Comparison of ENCODE assay signal across 15 cellular contexts in the genomic region with DNA sequence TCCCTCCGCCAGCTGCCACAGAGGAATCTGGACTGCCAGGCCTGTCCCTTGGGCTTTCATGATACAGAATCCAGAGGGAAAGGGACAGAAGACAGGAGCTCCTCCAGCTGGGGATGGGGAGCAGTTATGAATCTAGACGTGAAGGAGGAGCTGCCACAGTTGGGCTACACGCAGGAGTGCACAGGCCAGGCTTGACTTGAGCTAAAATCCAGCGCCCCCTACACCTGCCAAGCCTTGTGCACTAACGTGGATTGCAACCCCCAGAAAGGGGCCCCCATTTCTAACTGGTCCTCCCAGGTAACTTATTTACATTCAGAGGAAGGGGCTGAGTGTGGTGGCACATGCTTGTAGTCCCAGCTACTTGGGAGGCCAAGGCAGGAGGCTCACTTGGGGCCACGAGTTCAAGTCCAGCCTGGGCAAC. TPM values are rescaled to one million over a fixed set of nuclear protein-coding genes. Genes with fewer than 3 reads are reported as not detected.
DNase-seq lines count a peak whose midpoint lies in the region; ATAC-seq and TF ChIP-seq lines count a peak whose summit lies in the region.
"Had no signal": no experiment of that assay in that cellular context is flagged by ENCODE, and none has a peak within 500 bp of the region (broad histone marks: within the 10 kb centered on the region; RNA-seq: fewer than 3 reads in every experiment).

No MANE protein-coding gene starts in this region.

- H3K27ac Mint-ChIP-seq in activated naive CD4-positive, alpha-beta T cell treated with anti-CD3 and anti-CD28 coated beads, Interleukin-2, amount 10 ng/mL, durations not matched to agents 7 days and 5 days = peak overlapping the region; percentile 85
- peak overlapping the region; percentile 3 for H3K27ac Mint-ChIP-seq in central memory CD8-positive, alpha-beta T cell (ENCODE audit: low read depth)

- H3K27me3 ChIP-seq in Karpas-422 (ENCODE audit: low read length) (no peaks in the 10 kb centered on the region), dorsolateral prefrontal cortex (no peaks in the 10 kb centered on the region)

- H3K36me3 Mint-ChIP-seq in activated naive CD4-positive, alpha-beta T cell treated with anti-CD3 and anti-CD28 coated beads, Interleukin-2, amount 10 ng/mL, durations not matched to agents 7 days and 5 days = peaks cover 32% of the 10 kb centered on the region
- peaks cover 6% of the 10 kb centered on the region for H3K36me3 Mint-ChIP-seq in central memory CD8-positive, alpha-beta T cell (ENCODE audit: insufficient read depth)

- peak overlapping the region; percentile 31 for H3K4me2 ChIP-seq in Karpas-422 (ENCODE audit: low read depth, low read length, poor library complexity, severe bottlenecking)

- H2AFZ ChIP-seq in Karpas-422 (ENCODE audit: low read length) = no peak overlapping the region

- TF ChIP-seq CTCF in dorsolateral prefrontal cortex (IDR thresholded peaks at IDR 0.05 in 54 of 56, conservative IDR thresholded peaks at IDR 0.05 in 2 of 56; ENCODE audit: low read depth in 1 of 56, partially characterized antibody in 56 of 56) = no peak

- peak overlapping the region; percentile 28 for H3K9ac ChIP-seq in Karpas-422 (ENCODE audit: low read length)

- H3K9me3 Mint-ChIP-seq in activated naive CD4-positive, alpha-beta T cell treated with anti-CD3 and anti-CD28 coated beads, Interleukin-2, amount 10 ng/mL, durations not matched to agents 7 days and 5 days = no peaks in the 10 kb centered on the region
- no peaks in the 10 kb centered on the region for H3K9me3 Mint-ChIP-seq in central memory CD8-positive, alpha-beta T cell

- H3K4me3 ChIP-seq in Karpas-422 (ENCODE audit: low read length) (0 out of 2 replicates have a peak overlapping the region, but pooled peaks have one; percentile 10), dorsolateral prefrontal cortex (no peak overlapping the region)

- H3K9me2 ChIP-seq in Karpas-422 (replicated peaks; ENCODE audit: insufficient read depth, low read length) = no peaks in the 10 kb centered on the region

- peaks cover 20% of the 10 kb centered on the region; the same call in 1 of the 2 replicates for H4K20me1 ChIP-seq in Karpas-422 (ENCODE audit: insufficient read depth, low read depth, low read length)

- no peak for DNase-seq in activated naive CD4-positive, alpha-beta T cell treated with anti-CD3 and anti-CD28 coated beads, Interleukin-2, amount 10 ng/mL, durations not matched to agents 7 days and 5 days
- no peak for DNase-seq in activated naive CD4-positive, alpha-beta T cell (lab: John Stamatoyannopoulos, UW)
- no peak for DNase-seq in Karpas-422
- DNase-seq in central memory CD8-positive, alpha-beta T cell (ENCODE audit: low spot score in 2 of 2) = no peak
- DNase-seq in Right ventricle myocardium inferior (ENCODE audit: missing footprints) = no peak
- no peak for DNase-seq in dorsolateral prefrontal cortex
- DNase-seq: activated effector memory CD4-positive, alpha-beta T cell treated with Interleukin-2 at 50 U/mL for 16 hours; cerebellar nuclear complex; Right ventricle myocardium superior had no signal

- peaks cover 69% of the 10 kb centered on the region for H3K4me1 Mint-ChIP-seq in activated naive CD4-positive, alpha-beta T cell treated with anti-CD3 and anti-CD28 coated beads, Interleukin-2, amount 10 ng/mL, durations not matched to agents 7 days and 5 days
- H3K4me1 Mint-ChIP-seq in central memory CD8-positive, alpha-beta T cell = peaks cover 47% of the 10 kb centered on the region

- ATAC-seq in central memory CD8-positive, alpha-beta T cell (replicated peaks; ENCODE audit: extremely low read depth, poor library complexity, severe bottlenecking) = no peak
- ATAC-seq in Right ventricle myocardium inferior = no peak
- no peak for ATAC-seq in GM18861 (IDR thresholded peaks at IDR 0.05; ENCODE audit: unreplicated experiment)
- ATAC-seq in HG03108 (IDR thresholded peaks at IDR 0.05; ENCODE audit: unreplicated experiment) = no peak

- 0 out of 2 replicates have a peak, but pooled peaks cover 3% of the 10 kb centered on the region for H3K36me3 ChIP-seq in Karpas-422 (ENCODE audit: insufficient read depth, low read length)

- peak overlapping the region; percentile 60 for H3K27ac ChIP-seq in Karpas-422 (ENCODE audit: low read length)
- peak overlapping the region in 7 of 59 donors; percentile 9 to 56 (median 20) for H3K27ac ChIP-seq in dorsolateral prefrontal cortex
- H3K27ac ChIP-seq: C4-2B had no signal

- peaks cover 38% of the 10 kb centered on the region for H3K79me2 ChIP-seq in Karpas-422 (ENCODE audit: low read length)

- no peak overlapping the region for H3K4me3 Mint-ChIP-seq in activated naive CD4-positive, alpha-beta T cell treated with anti-CD3 and anti-CD28 coated beads, Interleukin-2, amount 10 ng/mL, durations not matched to agents 7 days and 5 days
- H3K4me3 Mint-ChIP-seq in central memory CD8-positive, alpha-beta T cell = peak overlapping the region; percentile 29

- no peaks in the 10 kb centered on the region for H3K27me3 Mint-ChIP-seq in activated naive CD4-positive, alpha-beta T cell treated with anti-CD3 and anti-CD28 coated beads, Interleukin-2, amount 10 ng/mL, durations not matched to agents 7 days and 5 days
- no peaks in the 10 kb centered on the region for H3K27me3 Mint-ChIP-seq in central memory CD8-positive, alpha-beta T cell

- H3K4me1 ChIP-seq in Karpas-422 (ENCODE audit: low read length) = peaks cover 77% of the 10 kb centered on the region

- H3K9me3 ChIP-seq in Karpas-422 (ENCODE audit: low read length) = no peaks in the 10 kb centered on the region

- CTCF ChIA-PET in activated naive CD4-positive, alpha-beta T cell treated with anti-CD3 and anti-CD28 coated beads, Interleukin-2, amount 10 ng/mL, durations not matched to agents 7 days and 5 days (lab: Charles Lee) = interaction anchor here (0.7 to 1.0 kb wide), 4 partner anchors 14 to 226 kb away, joined by 3 to 6 read pairs (median 4); no protein-coding TSS in a partner anchor

- intact Hi-C loops in Right ventricle myocardium inferior (cut with DNase I) = no loop called here
- intact Hi-C loops in dorsolateral prefrontal cortex (cut with DNase I) = no loop called here

RNA-seq across cellular contexts. Expression of gene KLHL6, which starts 14.3 kb away (rescaled TPM):
- 41.1 and 50.9 TPM in 2 replicates for total RNA-seq in Karpas-422 (2014; rRNA removed; shearing (Covaris generic); ENCODE audit: low replicate concordance)
- total RNA-seq in Right ventricle myocardium inferior (0.97 TPM), dorsolateral prefrontal cortex (1 to 10 TPM in 86 of 120 experiments, under 1 TPM in 33, not detected in 1; 0.42 to 7.3 (median 1.4) TPM)
- total RNA-seq: epithelial cell of proximal tubule, NCI-H460, osteocyte had no signal
